In genomic region chr7:104240400-104240799, GRCh38 we compare ENCODE assay signal across 31 cellular contexts. TPM values are rescaled to one million over a fixed set of nuclear protein-coding genes. Genes with fewer than 3 reads are reported as not detected.
DNase-seq lines count a peak whose midpoint lies in the region; ATAC-seq, FAIRE-seq and TF ChIP-seq lines count a peak whose summit lies in the region.
"Had no signal": no experiment of that assay in that cellular context is flagged by ENCODE, and none has a peak within 500 bp of the region (broad histone marks: within the 10 kb centered on the region; RNA-seq: fewer than 3 reads in every experiment).

No MANE protein-coding gene starts in this region.

- DNase-seq in Daoy (ENCODE audit: low read depth) (peak; percentile 38), NCI-H1436 (lab: John Stamatoyannopoulos, UW) (peak; percentile 60), NCI-H345 treated with DMSO at 0.1 percent for 48 hours (lab: John Stamatoyannopoulos, UW; ENCODE audit: unreplicated experiment) (peak; percentile 8), cerebellar cortex (ENCODE audit: low spot score) (peak; percentile 69), GM19239 (ENCODE audit: insufficient read length, low spot score) (no peak), WTC11 (ENCODE audit: low spot score) (no peak)
- DNase-seq: activated CD4-positive, alpha-beta T cell treated with anti-CD3 and anti-CD28 coated beads for 4 hours; CD4-positive, CD25-positive, alpha-beta regulatory T cell; DND-41; erythroblast; foreskin keratinocyte; GM23248; HFFc6; immature natural killer cell; KBM-7; left ventricle myocardium superior; MV-4-11; NCI-H774; ovary; PC-9; right cardiac atrium; stimulated activated CD4-positive, alpha-beta T cell treated with anti-CD3 and anti-CD28 coated beads, Interleukin-12 subunit alpha, Interleukin-12 subunit beta, amount 100 ng/mL, for 4 hours; T-helper 1 cell had no signal

- no peak overlapping the region for H3K27ac Mint-ChIP-seq in WTC11
- H3K27ac Mint-ChIP-seq: activated naive CD8-positive, alpha-beta T cell; activated T-helper 1 cell treated with anti-CD3 and anti-CD28 coated beads, Interleukin-12 subunit alpha, Interleukin-12 subunit beta, Interleukin-2, Interleukin-4 antibody, amounts not matched to agents 30 ng/mL and 10 ng/mL and 1 ng/mL, durations not matched to agents 14 hours and 24 hours and 36 hours; CD4-positive, CD25-positive, alpha-beta regulatory T cell; HFFc6; immature natural killer cell; mesothelial cell of epicardium; natural killer cell treated with Interleukin-12 subunit alpha and Interleukin-12 subunit beta and Interleukin-15 and Interleukin-18, amount 100 ng/mL, for 72 hours; stimulated activated naive CD8-positive, alpha-beta T cell treated with anti-CD3 and anti-CD28 coated beads, Interleukin-15, Interleukin-2, amounts not matched to agents 100 ng/mL and 50 ng/mL, for 24 hours had no signal

- no peaks in the 10 kb centered on the region for H3K36me3 Mint-ChIP-seq in WTC11
- H3K36me3 Mint-ChIP-seq: activated naive CD8-positive, alpha-beta T cell; CD4-positive, CD25-positive, alpha-beta regulatory T cell; immature natural killer cell; mesothelial cell of epicardium; natural killer cell treated with Interleukin-12 subunit alpha and Interleukin-12 subunit beta and Interleukin-15 and Interleukin-18, amount 100 ng/mL, for 72 hours had no signal

- TF ChIP-seq CTCF in WTC11 (IDR thresholded peaks at IDR 0.05), result no peak

- H3K4me3 Mint-ChIP-seq in WTC11, result no peak overlapping the region
- H3K4me3 Mint-ChIP-seq: activated naive CD8-positive, alpha-beta T cell; activated T-helper 1 cell treated with anti-CD3 and anti-CD28 coated beads, Interleukin-12 subunit alpha, Interleukin-12 subunit beta, Interleukin-2, Interleukin-4 antibody, amounts not matched to agents 30 ng/mL and 10 ng/mL and 1 ng/mL, durations not matched to agents 14 hours and 24 hours and 36 hours; CD4-positive, CD25-positive, alpha-beta regulatory T cell; HFFc6; immature natural killer cell; mesothelial cell of epicardium; natural killer cell treated with Interleukin-12 subunit alpha and Interleukin-12 subunit beta and Interleukin-15 and Interleukin-18, amount 100 ng/mL, for 72 hours; stimulated activated naive CD8-positive, alpha-beta T cell treated with anti-CD3 and anti-CD28 coated beads, Interleukin-15, Interleukin-2, amounts not matched to agents 100 ng/mL and 50 ng/mL, for 24 hours had no signal

- CTCF ChIA-PET in WTC11 (lab: Charles Lee), result interaction anchor here (1.0 to 1.9 kb wide), 2 partner anchors 9 to 403 kb away, joined by 4 to 16 read pairs; no protein-coding TSS in a partner anchor

- POLR2A ChIA-PET in WTC11 (lab: Charles Lee), result no interaction called here

- peaks cover 12% of the 10 kb centered on the region for H3K27me3 Mint-ChIP-seq in WTC11 (ENCODE audit: low read depth)

- no peaks in the 10 kb centered on the region for H3K4me1 Mint-ChIP-seq in WTC11
- H3K4me1 Mint-ChIP-seq: CD4-positive, CD25-positive, alpha-beta regulatory T cell; immature natural killer cell; mesothelial cell of epicardium had no signal

- ATAC-seq in GM18511 (IDR thresholded peaks at IDR 0.05; ENCODE audit: unreplicated experiment) (no peak), WTC11 (no peak), SK-N-SH treated with all-trans-retinoic acid at 6 μM for 48 hours (no peak)
- ATAC-seq: foreskin keratinocyte; left ventricle myocardium superior; natural killer cell treated with Interleukin-12 subunit alpha and Interleukin-12 subunit beta and Interleukin-15 and Interleukin-18, amount 100 ng/mL, for 72 hours; right cardiac atrium had no signal

- no peak for FAIRE-seq in GM19239 (lab: Jason Lieb, UNC)
- FAIRE-seq: astrocyte had no signal

- H3K9me3 Mint-ChIP-seq in WTC11, result no peaks in the 10 kb centered on the region
- H3K9me3 Mint-ChIP-seq: activated T-helper 1 cell treated with anti-CD3 and anti-CD28 coated beads, Interleukin-12 subunit alpha, Interleukin-12 subunit beta, Interleukin-2, Interleukin-4 antibody, amounts not matched to agents 30 ng/mL and 10 ng/mL and 1 ng/mL, durations not matched to agents 14 hours and 24 hours and 36 hours; HFFc6; immature natural killer cell; mesothelial cell of epicardium; natural killer cell treated with Interleukin-12 subunit alpha and Interleukin-12 subunit beta and Interleukin-15 and Interleukin-18, amount 100 ng/mL, for 72 hours; stimulated activated naive CD8-positive, alpha-beta T cell treated with anti-CD3 and anti-CD28 coated beads, Interleukin-15, Interleukin-2, amounts not matched to agents 100 ng/mL and 50 ng/mL, for 24 hours had no signal

TF ChIP-seq in WTC11, 78 proteins besides CTCF, POLR2A, EP300 and RAD21 (continues in another document):
- TF ChIP-seq FOXP4 (CRISPR knock-in tag; IDR thresholded peaks at IDR 0.05), result no peak
- TF ChIP-seq JAZF1 (CRISPR knock-in tag; IDR thresholded peaks at IDR 0.05), result no peak
- no peak for TF ChIP-seq SMAD4 (CRISPR knock-in tag; IDR thresholded peaks at IDR 0.05)
- no peak for TF ChIP-seq ZNF232 (CRISPR knock-in tag; IDR thresholded peaks at IDR 0.05)
- TF ChIP-seq ZNF396 (CRISPR knock-in tag; IDR thresholded peaks at IDR 0.05; ENCODE audit: borderline replicate concordance), result no peak

TF ChIP-seq in SK-N-SH treated with all-trans-retinoic acid at 6 μM for 48 hours, 23 proteins besides CTCF, POLR2A, EP300 and RAD21:
- TF ChIP-seq CSRNP3 (CRISPR knock-in tag; IDR thresholded peaks at IDR 0.05) (no peak), CSDC2 (CRISPR knock-in tag; IDR thresholded peaks at IDR 0.05) (no peak), PATZ1 (CRISPR knock-in tag; IDR thresholded peaks at IDR 0.05; ENCODE audit: borderline replicate concordance) (no peak), OSR1 (CRISPR knock-in tag; IDR thresholded peaks at IDR 0.05) (no peak), ZNF8 (CRISPR knock-in tag; IDR thresholded peaks at IDR 0.05) (no peak), ZNF565 (CRISPR knock-in tag; conservative IDR thresholded peaks at IDR 0.05; ENCODE audit: low read depth) (no peak)

RNA-seq across cellular contexts. Expression of gene ORC5, which starts 32.6 kb away (rescaled TPM):
- 94.9 and 98.7 TPM in 2 replicates for total RNA-seq in Daoy (2014; rRNA removed; shearing (Covaris generic))
- 21.0 to 23.3 TPM (median 22.2 TPM) in 3 replicates for total RNA-seq in WTC11 (2021)

Comparison
In these comparisons a context has a peak if more than half of its experiments do, and no peak if none do; other contexts are left out.
1. DNase-seq: peak in Daoy (single experiment), NCI-H1436 (single experiment), NCI-H345 treated with DMSO at 0.1 percent for 48 hours (single experiment) and cerebellar cortex (single experiment); none in GM19239 (single experiment) and WTC11 (single experiment).